In genomic region chr16:67226804-67227566, GRCh38 we compare ENCODE assay signal across 1 cellular context.
TF ChIP-seq lines count a peak whose summit lies in the region.

TMEM208 (plus strand) TSS chr16:67227130; CDS start chr16:67227219, 89 bp downstream.

TF ChIP-seq in K562, 482 proteins besides CTCF, POLR2A, EP300 and RAD21 (continued from another document and continues in another):
- no peak for TF ChIP-seq ZSCAN29 (IDR thresholded peaks at IDR 0.05)
- TF ChIP-seq RFX1 (IDR thresholded peaks at IDR 0.05), result no peak
- no peak for TF ChIP-seq ZNF551 (CRISPR knock-in tag; IDR thresholded peaks at IDR 0.05)
- TF ChIP-seq TOE1 (IDR thresholded peaks at IDR 0.05; ENCODE audit: borderline replicate concordance), result 0 out of 2 replicates have a peak, but pooled peaks have one; percentile 69
- TF ChIP-seq TOE1 (CRISPR knock-in tag; IDR thresholded peaks at IDR 0.05; ENCODE audit: borderline replicate concordance, low read depth), result no peak
- peak; percentile 46; the same call in 1 of the 2 replicates for TF ChIP-seq ZC3H4 (CRISPR knock-in tag; IDR thresholded peaks at IDR 0.05; ENCODE audit: borderline replicate concordance)
- peak; percentile 39 for TF ChIP-seq NEUROD1 (IDR thresholded peaks at IDR 0.05; ENCODE audit: borderline replicate concordance, low read depth, low read length, partially characterized antibody)
- no peak for TF ChIP-seq ZBTB8A (IDR thresholded peaks at IDR 0.05; ENCODE audit: partially characterized antibody)
- peak; percentile 72 to 82; a peak in 3 of 4 replicates for TF ChIP-seq MLLT1 (IDR thresholded peaks at IDR 0.05)
- no peak for TF ChIP-seq ZNF511 (CRISPR knock-in tag; IDR thresholded peaks at IDR 0.05)
- no peak for TF ChIP-seq ZBTB34 (CRISPR knock-in tag; IDR thresholded peaks at IDR 0.05)
- no peak for TF ChIP-seq ZNF436 (CRISPR knock-in tag; IDR thresholded peaks at IDR 0.05)
- peak; percentile 97 for TF ChIP-seq EP400 (IDR thresholded peaks at IDR 0.05)
- no peak for TF ChIP-seq FOXP1 (CRISPR knock-in tag; IDR thresholded peaks at IDR 0.05)
- no peak for TF ChIP-seq ZBTB5 (IDR thresholded peaks at IDR 0.05)
- no peak for TF ChIP-seq CHAMP1 (IDR thresholded peaks at IDR 0.05)
- no peak for TF ChIP-seq GATAD2A (IDR thresholded peaks at IDR 0.05)
- peak; percentile 85; the same call in 1 of the 2 replicates for TF ChIP-seq MXI1 (IDR thresholded peaks at IDR 0.05; ENCODE audit: low read depth, low read length)
- no peak for TF ChIP-seq BMI1 (IDR thresholded peaks at IDR 0.05; ENCODE audit: low read length)
- peak; percentile 6; the same call in 1 of the 2 replicates for TF ChIP-seq SOX6 (IDR thresholded peaks at IDR 0.05)
- peak; percentile 86 to 96 for TF ChIP-seq MNT (conservative IDR thresholded peaks at IDR 0.05)
- peak; percentile 68; the same call in 1 of the 2 replicates for TF ChIP-seq RUNX1 (IDR thresholded peaks at IDR 0.05; ENCODE audit: low read depth)
- no peak for TF ChIP-seq ZNF217 (CRISPR knock-in tag; IDR thresholded peaks at IDR 0.05)
- TF ChIP-seq YBX1 (IDR thresholded peaks at IDR 0.05), result no peak
- TF ChIP-seq CEBPG (CRISPR knock-in tag; IDR thresholded peaks at IDR 0.05), result no peak
- no peak for TF ChIP-seq CEBPG (tag; conservative IDR thresholded peaks at IDR 0.05 in 1 of 2, IDR thresholded peaks at IDR 0.05 in 1 of 2)
- no peak for TF ChIP-seq ZNF23 (CRISPR knock-in tag; IDR thresholded peaks at IDR 0.05)
- no peak; the same call in 1 of the 2 replicates for TF ChIP-seq ARID1B (IDR thresholded peaks at IDR 0.05)
- peak in 1 of 2 experiments; percentile 21; a peak in 1 of 3 replicates for TF ChIP-seq CBX3 (IDR thresholded peaks at IDR 0.05; ENCODE audit: borderline replicate concordance in 1 of 2, low read length in 2 of 2)
- TF ChIP-seq WHSC1 (IDR thresholded peaks at IDR 0.05; ENCODE audit: low read length), result no peak
- no peak for TF ChIP-seq TSHZ1 (CRISPR knock-in tag; IDR thresholded peaks at IDR 0.05)
- no peak for TF ChIP-seq SAFB (IDR thresholded peaks at IDR 0.05; ENCODE audit: borderline replicate concordance, low read depth, low read length)
- peak; percentile 92 for TF ChIP-seq POU5F1 (IDR thresholded peaks at IDR 0.05; ENCODE audit: borderline replicate concordance, low read depth, low read length, partially characterized antibody)
- no peak; the same call in 1 of the 2 replicates for TF ChIP-seq ZNF263 (CRISPR knock-in tag; IDR thresholded peaks at IDR 0.05; ENCODE audit: borderline replicate concordance)
- peak; percentile 82 for TF ChIP-seq ATF7 (IDR thresholded peaks at IDR 0.05)
- TF ChIP-seq TAF1 (IDR thresholded peaks at IDR 0.05; ENCODE audit: control insufficient read depth, extremely low read depth, insufficient read depth, low read length, severe bottlenecking), result peak; percentile 76
- peak; percentile 92 for TF ChIP-seq ESRRA (IDR thresholded peaks at IDR 0.05; ENCODE audit: borderline replicate concordance, low read depth)
- TF ChIP-seq ASH1L (IDR thresholded peaks at IDR 0.05; ENCODE audit: borderline replicate concordance, low read depth, partially characterized antibody), result peak; percentile 77
- TF ChIP-seq KLF1 (tag; IDR thresholded peaks at IDR 0.05), result peak; percentile 84; the same call in 1 of the 2 replicates
- TF ChIP-seq XRCC5 (IDR thresholded peaks at IDR 0.05; ENCODE audit: low read depth, low read length), result no peak
- TF ChIP-seq DNMT1 (IDR thresholded peaks at IDR 0.05), result peak; percentile 50; the same call in 1 of the 2 replicates
- TF ChIP-seq ZKSCAN3 (CRISPR knock-in tag; IDR thresholded peaks at IDR 0.05), result no peak
- no peak for TF ChIP-seq PCBP2 (IDR thresholded peaks at IDR 0.05; ENCODE audit: low read depth, low read length, poor library complexity, severe bottlenecking)
- no peak for TF ChIP-seq SIRT6 (IDR thresholded peaks at IDR 0.05; ENCODE audit: low read depth, low read length)
- no peak for TF ChIP-seq SMARCB1 (IDR thresholded peaks at IDR 0.05; ENCODE audit: insufficient read length, low read depth)
- peak; percentile 76 for TF ChIP-seq NR2C2 (CRISPR knock-in tag; IDR thresholded peaks at IDR 0.05)
- peak; percentile 85 for TF ChIP-seq NR2C2 (tag; IDR thresholded peaks at IDR 0.05)
- no peak for TF ChIP-seq ZNF133 (CRISPR knock-in tag; IDR thresholded peaks at IDR 0.05)
- TF ChIP-seq CCAR2 (IDR thresholded peaks at IDR 0.05; ENCODE audit: low read depth, low read length), result no peak
- no peak for TF ChIP-seq ELK3 (CRISPR knock-in tag; IDR thresholded peaks at IDR 0.05)
- no peak for TF ChIP-seq KLF16 (IDR thresholded peaks at IDR 0.05)
- TF ChIP-seq E2F4 (CRISPR knock-in tag; IDR thresholded peaks at IDR 0.05; ENCODE audit: low read depth), result 0 out of 2 replicates have a peak, but pooled peaks have one; percentile 29
